30 cellular contexts compared by ENCODE assay signal in the genomic region with DNA sequence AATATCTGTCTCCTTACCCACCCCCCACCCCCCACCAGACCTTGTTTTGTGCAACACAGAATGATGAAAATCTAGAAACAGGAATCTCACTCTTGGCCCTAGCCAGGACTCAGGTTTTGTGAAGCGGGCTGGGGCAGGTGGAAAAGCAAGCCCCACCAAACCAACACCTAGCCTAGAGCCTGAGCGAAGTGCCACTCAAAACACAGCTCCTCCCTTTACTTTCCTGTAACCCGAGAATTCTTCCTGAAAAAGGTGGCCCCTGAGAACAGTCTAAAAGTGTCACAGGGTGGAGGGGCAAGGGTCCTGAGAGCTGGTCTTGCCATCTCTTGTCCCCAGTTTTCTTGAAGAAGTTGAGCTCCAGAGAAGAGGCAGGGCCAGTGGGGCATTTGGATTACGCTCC. TPM values are rescaled to one million over a fixed set of nuclear protein-coding genes. Genes with fewer than 3 reads are reported as not detected.
"Had no signal": no experiment of that assay in that cellular context is flagged by ENCODE, and none has a peak within 500 bp of the region (broad histone marks: within the 10 kb centered on the region; RNA-seq: fewer than 3 reads in every experiment).

No MANE protein-coding gene starts in this region.

- H3K4me2 ChIP-seq: hepatocyte had no signal

- H3K36me3 ChIP-seq: brain microvascular endothelial cell, gastroesophageal sphincter, right atrium auricular region, transverse colon had no signal

- ATAC-seq: effector memory CD8-positive, alpha-beta T cell; gastroesophageal sphincter had no signal

- H3K9me3 ChIP-seq: gastroesophageal sphincter, right atrium auricular region, testis, transverse colon had no signal

- DNase-seq: activated CD4-positive, alpha-beta T cell treated with anti-CD3 and anti-CD28 coated beads for 4 hours; activated CD4-positive, alpha-beta T cell treated with anti-CD3 and anti-CD28 coated beads, Interleukin-2, amount 50 U/mL, for 48 hours; activated CD8-positive, alpha-beta memory T cell treated with anti-CD3 and anti-CD28 coated beads, Interleukin-2, amount 50 U/mL, for 4 hours; activated gamma-delta T cell; activated naive CD4-positive, alpha-beta T cell treated with anti-CD3 and anti-CD28 coated beads, Interleukin-2, amount 10 ng/mL, durations not matched to agents 7 days and 5 days; activated naive CD8-positive, alpha-beta T cell treated with anti-CD3 and anti-CD28 coated beads, Interleukin-2, amount 10 ng/mL, durations not matched to agents 7 days and 5 days; activated T-cell treated with anti-CD3 and anti-CD28 coated beads, Interleukin-2, amount 50 U/mL, for 1 hour; amniotic stem cell; brain microvascular endothelial cell; dorsolateral prefrontal cortex; effector memory CD8-positive, alpha-beta T cell; erythroblast; naive B cell; nucleus accumbens; stimulated activated naive CD4-positive, alpha-beta T cell treated with Interleukin-2 at 50 U/mL for 16 hours; testis; transverse colon had no signal

- H3K4me1 ChIP-seq: parathyroid adenoma had no signal

- H3K27me3 ChIP-seq: brain microvascular endothelial cell, dorsolateral prefrontal cortex, gastroesophageal sphincter, hepatocyte, right atrium auricular region, testis, transverse colon had no signal

- H3K4me3 ChIP-seq: coronary artery, dorsolateral prefrontal cortex, gastroesophageal sphincter, hepatocyte, right atrium auricular region, testis, transverse colon had no signal

- H3K9ac ChIP-seq: parathyroid adenoma had no signal

- H3K27ac ChIP-seq: brain microvascular endothelial cell, dorsolateral prefrontal cortex, hepatocyte, parathyroid adenoma, right atrium auricular region, testis had no signal

- H2AFZ ChIP-seq: hepatocyte, parathyroid adenoma had no signal

RNA-seq across cellular contexts. Expression of a gene that starts 18.9 kb away (rescaled TPM):
- total RNA-seq: activated CD8-positive, alpha-beta memory T cell treated with anti-CD3 and anti-CD28 coated beads for 36 hours; activated naive CD8-positive, alpha-beta T cell treated with anti-CD3 and anti-CD28 coated beads, Interleukin-2, amount 10 ng/mL, durations not matched to agents 7 days and 5 days; activated T-helper 1 cell treated with anti-CD3 and anti-CD28 coated beads, Interleukin-12 subunit alpha, Interleukin-12 subunit beta, Interleukin-2, Interleukin-4 antibody, amounts not matched to agents 30 ng/mL and 10 ng/mL and 1 ng/mL, durations not matched to agents 14 hours and 24 hours and 36 hours; astrocyte; cerebellum; kidney epithelial cell; mesothelial cell of epicardium; neural crest cell; pulmonary artery endothelial cell had no signal
